1 cellular context compared by ENCODE assay signal in the genomic region with DNA sequence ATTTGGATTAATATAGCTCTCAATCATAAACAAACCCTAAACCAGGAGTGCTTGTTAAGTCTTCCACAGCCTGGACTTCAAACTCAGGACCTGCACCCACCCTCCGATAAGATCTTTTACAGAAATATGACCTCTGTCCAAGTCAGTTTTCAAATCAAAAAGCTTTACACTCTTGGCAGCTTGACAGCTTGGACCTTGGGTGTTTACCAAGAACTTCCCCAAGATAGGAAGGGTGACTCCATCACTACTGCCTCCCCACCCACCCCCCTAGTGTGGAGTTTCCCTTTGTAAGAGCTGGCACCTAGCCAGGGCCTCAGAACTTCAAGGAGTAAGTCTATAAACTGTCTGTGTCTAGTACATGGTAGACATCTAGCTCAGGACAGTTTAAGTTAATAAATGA.
TF ChIP-seq lines count a peak whose summit lies in the region.

No MANE protein-coding gene starts in this region.

TF ChIP-seq in K562, 482 proteins besides CTCF, POLR2A, EP300 and RAD21 (continued from another document and continues in another):
- TF ChIP-seq MEIS2 (IDR thresholded peaks at IDR 0.05; ENCODE audit: partially characterized antibody) (peak; percentile 71), HDAC2 (IDR thresholded peaks at IDR 0.05) (0 out of 2 replicates have a peak, but pooled peaks have one; percentile 26), SAP30 (IDR thresholded peaks at IDR 0.05; ENCODE audit: borderline replicate concordance, insufficient read depth, low read depth, low read length, poor library complexity, severe bottlenecking) (no peak), PML (IDR thresholded peaks at IDR 0.05; ENCODE audit: low read length) (no peak), ARID1B (IDR thresholded peaks at IDR 0.05) (peak; percentile 64), POLR2B (IDR thresholded peaks at IDR 0.05; ENCODE audit: low read depth, partially characterized antibody) (no peak), KDM1A (IDR thresholded peaks at IDR 0.05) (peak; percentile 52 to 54), KDM5B (IDR thresholded peaks at IDR 0.05; ENCODE audit: insufficient replicate concordance, low read depth, low read length) (no peak), MAFG (tag; conservative IDR thresholded peaks at IDR 0.05) (no peak), MED1 (CRISPR knock-in tag; IDR thresholded peaks at IDR 0.05; ENCODE audit: borderline replicate concordance) (no peak), RBFOX2 (IDR thresholded peaks at IDR 0.05; ENCODE audit: low read depth, low read length) (no peak), FOXJ2 (tag; IDR thresholded peaks at IDR 0.05) (peak; percentile 85; the same call in 1 of the 2 replicates), ZNF780A (CRISPR knock-in tag; IDR thresholded peaks at IDR 0.05) (no peak), PATZ1 (CRISPR knock-in tag; IDR thresholded peaks at IDR 0.05; ENCODE audit: borderline replicate concordance) (no peak), GATAD2A (IDR thresholded peaks at IDR 0.05) (no peak), NFIC (IDR thresholded peaks at IDR 0.05) (peak; percentile 99), THRAP3 (IDR thresholded peaks at IDR 0.05; ENCODE audit: borderline replicate concordance) (no peak), ZNF695 (CRISPR knock-in tag; IDR thresholded peaks at IDR 0.05) (no peak), ZNF507 (tag; conservative IDR thresholded peaks at IDR 0.05) (no peak), STAG1 (CRISPR knock-in tag; IDR thresholded peaks at IDR 0.05; ENCODE audit: borderline replicate concordance) (no peak), SRF (CRISPR knock-in tag; IDR thresholded peaks at IDR 0.05) (no peak), CCNT2 (IDR thresholded peaks at IDR 0.05; ENCODE audit: borderline replicate concordance, extremely low read depth, insufficient read length, low read depth, low read length) (no peak), CAMTA2 (CRISPR knock-in tag; conservative IDR thresholded peaks at IDR 0.05) (no peak), DPF2 (IDR thresholded peaks at IDR 0.05) (no peak), NBN (IDR thresholded peaks at IDR 0.05; ENCODE audit: low read depth) (no peak), ATF1 (CRISPR knock-in tag; IDR thresholded peaks at IDR 0.05) (no peak), ATF1 (tag; IDR thresholded peaks at IDR 0.05) (0 out of 2 replicates have a peak, but pooled peaks have one; percentile 9), ZNF146 (CRISPR knock-in tag; IDR thresholded peaks at IDR 0.05; ENCODE audit: unreplicated experiment) (no peak), RCOR1 (IDR thresholded peaks at IDR 0.05; ENCODE audit: borderline replicate concordance in 1 of 2, low read depth in 2 of 2, low read length in 2 of 2) (peak in 1 of 2 experiments; percentile 91; a peak in 2 of 4 replicates), ZNF274 (IDR thresholded peaks at IDR 0.05; ENCODE audit: borderline replicate concordance, low read depth, low read length) (no peak), KDM4B (IDR thresholded peaks at IDR 0.05; ENCODE audit: borderline replicate concordance in 2 of 2, low read depth in 1 of 2) (no peak), GATA2 (CRISPR knock-in tag; IDR thresholded peaks at IDR 0.05) (peak; percentile 50; the same call in 1 of the 2 replicates), RB1 (IDR thresholded peaks at IDR 0.05; ENCODE audit: low read depth) (no peak), NR2C2 (CRISPR knock-in tag; IDR thresholded peaks at IDR 0.05) (no peak), NR2C2 (tag; IDR thresholded peaks at IDR 0.05) (no peak), SRSF1 (IDR thresholded peaks at IDR 0.05; ENCODE audit: low read depth, low read length) (no peak), SFPQ (IDR thresholded peaks at IDR 0.05; ENCODE audit: low read depth, low read length) (no peak), ZBTB1 (CRISPR knock-in tag; IDR thresholded peaks at IDR 0.05; ENCODE audit: borderline replicate concordance, low read depth) (no peak), ZSCAN32 (CRISPR knock-in tag; IDR thresholded peaks at IDR 0.05) (no peak), SUPT5H (IDR thresholded peaks at IDR 0.05) (no peak), JUNB (CRISPR knock-in tag; conservative IDR thresholded peaks at IDR 0.05) (no peak), NRF1 (conservative IDR thresholded peaks at IDR 0.05 in 1 of 2, IDR thresholded peaks at IDR 0.05 in 1 of 2) (no peak), L3MBTL2 (IDR thresholded peaks at IDR 0.05) (peak; percentile 79), CEBPB (tag; IDR thresholded peaks at IDR 0.05) (no peak), ZNF830 (CRISPR knock-in tag; IDR thresholded peaks at IDR 0.05) (no peak), ZNF76 (CRISPR knock-in tag; IDR thresholded peaks at IDR 0.05; ENCODE audit: borderline replicate concordance) (no peak), HES1 (IDR thresholded peaks at IDR 0.05; ENCODE audit: low read depth) (no peak), PRMT5 (CRISPR knock-in tag; IDR thresholded peaks at IDR 0.05) (no peak), FOXK2 (conservative IDR thresholded peaks at IDR 0.05 in 1 of 2, IDR thresholded peaks at IDR 0.05 in 1 of 2; ENCODE audit: low read depth in 2 of 2) (peak; percentile 78 to 79)
- TF ChIP-seq, protein P1, sequence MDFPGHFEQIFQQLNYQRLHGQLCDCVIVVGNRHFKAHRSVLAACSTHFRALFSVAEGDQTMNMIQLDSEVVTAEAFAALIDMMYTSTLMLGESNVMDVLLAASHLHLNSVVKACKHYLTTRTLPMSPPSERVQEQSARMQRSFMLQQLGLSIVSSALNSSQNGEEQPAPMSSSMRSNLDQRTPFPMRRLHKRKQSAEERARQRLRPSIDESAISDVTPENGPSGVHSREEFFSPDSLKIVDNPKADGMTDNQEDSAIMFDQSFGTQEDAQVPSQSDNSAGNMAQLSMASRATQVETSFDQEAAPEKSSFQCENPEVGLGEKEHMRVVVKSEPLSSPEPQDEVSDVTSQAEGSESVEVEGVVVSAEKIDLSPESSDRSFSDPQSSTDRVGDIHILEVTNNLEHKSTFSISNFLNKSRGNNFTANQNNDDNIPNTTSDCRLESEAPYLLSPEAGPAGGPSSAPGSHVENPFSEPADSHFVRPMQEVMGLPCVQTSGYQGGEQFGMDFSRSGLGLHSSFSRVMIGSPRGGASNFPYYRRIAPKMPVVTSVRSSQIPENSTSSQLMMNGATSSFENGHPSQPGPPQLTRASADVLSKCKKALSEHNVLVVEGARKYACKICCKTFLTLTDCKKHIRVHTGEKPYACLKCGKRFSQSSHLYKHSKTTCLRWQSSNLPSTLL (IDR thresholded peaks at IDR 0.05): no peak
- TF ChIP-seq, protein P2, sequence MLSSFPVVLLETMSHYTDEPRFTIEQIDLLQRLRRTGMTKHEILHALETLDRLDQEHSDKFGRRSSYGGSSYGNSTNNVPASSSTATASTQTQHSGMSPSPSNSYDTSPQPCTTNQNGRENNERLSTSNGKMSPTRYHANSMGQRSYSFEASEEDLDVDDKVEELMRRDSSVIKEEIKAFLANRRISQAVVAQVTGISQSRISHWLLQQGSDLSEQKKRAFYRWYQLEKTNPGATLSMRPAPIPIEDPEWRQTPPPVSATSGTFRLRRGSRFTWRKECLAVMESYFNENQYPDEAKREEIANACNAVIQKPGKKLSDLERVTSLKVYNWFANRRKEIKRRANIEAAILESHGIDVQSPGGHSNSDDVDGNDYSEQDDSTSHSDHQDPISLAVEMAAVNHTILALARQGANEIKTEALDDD (IDR thresholded peaks at IDR 0.05): peak; percentile 67; the same call in 1 of the 2 replicates
- TF ChIP-seq, protein P3, sequence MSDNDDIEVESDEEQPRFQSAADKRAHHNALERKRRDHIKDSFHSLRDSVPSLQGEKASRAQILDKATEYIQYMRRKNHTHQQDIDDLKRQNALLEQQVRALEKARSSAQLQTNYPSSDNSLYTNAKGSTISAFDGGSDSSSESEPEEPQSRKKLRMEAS (CRISPR knock-in tag; IDR thresholded peaks at IDR 0.05): no peak
- TF ChIP-seq, protein P4, sequence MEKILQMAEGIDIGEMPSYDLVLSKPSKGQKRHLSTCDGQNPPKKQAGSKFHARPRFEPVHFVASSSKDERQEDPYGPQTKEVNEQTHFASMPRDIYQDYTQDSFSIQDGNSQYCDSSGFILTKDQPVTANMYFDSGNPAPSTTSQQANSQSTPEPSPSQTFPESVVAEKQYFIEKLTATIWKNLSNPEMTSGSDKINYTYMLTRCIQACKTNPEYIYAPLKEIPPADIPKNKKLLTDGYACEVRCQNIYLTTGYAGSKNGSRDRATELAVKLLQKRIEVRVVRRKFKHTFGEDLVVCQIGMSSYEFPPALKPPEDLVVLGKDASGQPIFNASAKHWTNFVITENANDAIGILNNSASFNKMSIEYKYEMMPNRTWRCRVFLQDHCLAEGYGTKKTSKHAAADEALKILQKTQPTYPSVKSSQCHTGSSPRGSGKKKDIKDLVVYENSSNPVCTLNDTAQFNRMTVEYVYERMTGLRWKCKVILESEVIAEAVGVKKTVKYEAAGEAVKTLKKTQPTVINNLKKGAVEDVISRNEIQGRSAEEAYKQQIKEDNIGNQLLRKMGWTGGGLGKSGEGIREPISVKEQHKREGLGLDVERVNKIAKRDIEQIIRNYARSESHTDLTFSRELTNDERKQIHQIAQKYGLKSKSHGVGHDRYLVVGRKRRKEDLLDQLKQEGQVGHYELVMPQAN (IDR thresholded peaks at IDR 0.05; ENCODE audit: borderline replicate concordance): no peak
- TF ChIP-seq, protein P5, sequence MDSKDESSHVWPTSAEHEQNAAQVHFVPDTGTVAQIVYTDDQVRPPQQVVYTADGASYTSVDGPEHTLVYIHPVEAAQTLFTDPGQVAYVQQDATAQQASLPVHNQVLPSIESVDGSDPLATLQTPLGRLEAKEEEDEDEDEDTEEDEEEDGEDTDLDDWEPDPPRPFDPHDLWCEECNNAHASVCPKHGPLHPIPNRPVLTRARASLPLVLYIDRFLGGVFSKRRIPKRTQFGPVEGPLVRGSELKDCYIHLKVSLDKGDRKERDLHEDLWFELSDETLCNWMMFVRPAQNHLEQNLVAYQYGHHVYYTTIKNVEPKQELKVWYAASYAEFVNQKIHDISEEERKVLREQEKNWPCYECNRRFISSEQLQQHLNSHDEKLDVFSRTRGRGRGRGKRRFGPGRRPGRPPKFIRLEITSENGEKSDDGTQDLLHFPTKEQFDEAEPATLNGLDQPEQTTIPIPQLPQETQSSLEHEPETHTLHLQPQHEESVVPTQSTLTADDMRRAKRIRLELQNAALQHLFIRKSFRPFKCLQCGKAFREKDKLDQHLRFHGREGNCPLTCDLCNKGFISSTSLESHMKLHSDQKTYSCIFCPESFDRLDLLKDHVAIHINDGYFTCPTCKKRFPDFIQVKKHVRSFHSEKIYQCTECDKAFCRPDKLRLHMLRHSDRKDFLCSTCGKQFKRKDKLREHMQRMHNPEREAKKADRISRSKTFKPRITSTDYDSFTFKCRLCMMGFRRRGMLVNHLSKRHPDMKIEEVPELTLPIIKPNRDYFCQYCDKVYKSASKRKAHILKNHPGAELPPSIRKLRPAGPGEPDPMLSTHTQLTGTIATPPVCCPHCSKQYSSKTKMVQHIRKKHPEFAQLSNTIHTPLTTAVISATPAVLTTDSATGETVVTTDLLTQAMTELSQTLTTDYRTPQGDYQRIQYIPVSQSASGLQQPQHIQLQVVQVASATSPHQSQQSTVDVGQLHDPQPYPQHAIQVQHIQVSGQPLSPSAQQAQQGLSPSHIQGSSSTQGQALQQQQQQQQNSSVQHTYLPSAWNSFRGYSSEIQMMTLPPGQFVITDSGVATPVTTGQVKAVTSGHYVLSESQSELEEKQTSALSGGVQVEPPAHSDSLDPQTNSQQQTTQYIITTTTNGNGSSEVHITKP (IDR thresholded peaks at IDR 0.05; ENCODE audit: partially characterized antibody): peak; percentile 83
- TF ChIP-seq, protein P6, sequence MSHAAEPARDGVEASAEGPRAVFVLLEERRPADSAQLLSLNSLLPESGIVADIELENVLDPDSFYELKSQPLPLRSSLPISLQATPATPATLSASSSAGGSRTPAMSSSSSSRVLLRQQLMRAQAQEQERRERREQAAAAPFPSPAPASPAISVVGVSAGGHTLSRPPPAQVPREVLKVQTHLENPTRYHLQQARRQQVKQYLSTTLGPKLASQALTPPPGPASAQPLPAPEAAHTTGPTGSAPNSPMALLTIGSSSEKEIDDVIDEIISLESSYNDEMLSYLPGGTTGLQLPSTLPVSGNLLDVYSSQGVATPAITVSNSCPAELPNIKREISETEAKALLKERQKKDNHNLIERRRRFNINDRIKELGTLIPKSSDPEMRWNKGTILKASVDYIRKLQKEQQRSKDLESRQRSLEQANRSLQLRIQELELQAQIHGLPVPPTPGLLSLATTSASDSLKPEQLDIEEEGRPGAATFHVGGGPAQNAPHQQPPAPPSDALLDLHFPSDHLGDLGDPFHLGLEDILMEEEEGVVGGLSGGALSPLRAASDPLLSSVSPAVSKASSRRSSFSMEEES (CRISPR knock-in tag; IDR thresholded peaks at IDR 0.05): no peak
